21 cellular contexts compared by ENCODE assay signal in genomic region chr5:43608406-43608805, GRCh38. TPM values are rescaled to one million over a fixed set of nuclear protein-coding genes. Genes with fewer than 3 reads are reported as not detected.
DNase-seq lines count a peak whose midpoint lies in the region; ATAC-seq and TF ChIP-seq lines count a peak whose summit lies in the region.
"Had no signal": no experiment of that assay in that cellular context is flagged by ENCODE, and none has a peak within 500 bp of the region (broad histone marks: within the 10 kb centered on the region; RNA-seq: fewer than 3 reads in every experiment).

No MANE protein-coding gene starts in this region.

- DNase-seq in cardiac muscle cell (ENCODE audit: low read depth in 1 of 2, low spot score in 1 of 2) (no peak), left ventricle myocardium superior (no peak), kidney tubule cell (ENCODE audit: low spot score) (peak; percentile 13), DMS153 treated with DMSO at 0.1 percent for 48 hours (lab: John Stamatoyannopoulos, UW; ENCODE audit: unreplicated experiment) (no peak), endothelial cell (ENCODE audit: low spot score) (no peak), trophoblast cell (no peak)
- DNase-seq: BE2C, DMS79, H9, KG1, NCI-H1105, NCI-H146, NCI-H2029, NCI-H2171, NCI-H524 treated with DMSO at 0.1 percent for 48 hours had no signal

- H2AK5ac ChIP-seq in trophoblast cell (ENCODE audit: low read length): no peak overlapping the region

- H3K4me1 Mint-ChIP-seq in endothelial cell (ENCODE audit: unreplicated experiment): peaks cover 7% of the 10 kb centered on the region

- H3K23ac ChIP-seq in trophoblast cell (ENCODE audit: low read length): no peak overlapping the region

- H4K12ac ChIP-seq in trophoblast cell (ENCODE audit: low read depth, low read length): no peak overlapping the region

- no peak overlapping the region for H3K4me3 ChIP-seq in cardiac muscle cell
- no peak overlapping the region for H3K4me3 ChIP-seq in Loucy (ENCODE audit: low read length, poor library complexity, severe bottlenecking)
- no peak overlapping the region for H3K4me3 ChIP-seq in trophoblast cell (ENCODE audit: low read depth, low read length)
- H3K4me3 ChIP-seq: A549, SJSA1 had no signal

- H3K9ac ChIP-seq in Loucy (ENCODE audit: low read depth, low read length, poor library complexity, severe bottlenecking) (no peak overlapping the region), trophoblast cell (ENCODE audit: low read length) (no peak overlapping the region)

- no peak overlapping the region for H3K18ac ChIP-seq in trophoblast cell (ENCODE audit: low read length)

- TF ChIP-seq CTCF in cardiac muscle cell (IDR thresholded peaks at IDR 0.05; ENCODE audit: low read depth, low read length): no peak
- TF ChIP-seq CTCF in Loucy (conservative IDR thresholded peaks at IDR 0.05; ENCODE audit: low read length): no peak
- no peak for TF ChIP-seq CTCF in endothelial cell (IDR thresholded peaks at IDR 0.05; ENCODE audit: unreplicated experiment)

- H3K9me3 Mint-ChIP-seq in endothelial cell (ENCODE audit: unreplicated experiment): no peaks in the 10 kb centered on the region

- H3K4me1 ChIP-seq in cardiac muscle cell (ENCODE audit: low read depth): peaks cover 4% of the 10 kb centered on the region
- peaks cover 43% of the 10 kb centered on the region for H3K4me1 ChIP-seq in Loucy (ENCODE audit: insufficient read depth, low read length, poor library complexity, severe bottlenecking)
- H3K4me1 ChIP-seq in trophoblast cell (ENCODE audit: control insufficient read depth in 1 of 2, insufficient read depth in 2 of 2, low read length in 2 of 2): peaks cover 3 to 6% of the 10 kb centered on the region in 2 experiments
- H3K4me1 ChIP-seq: A549, BE2C had no signal

- H3K79me2 ChIP-seq in Loucy (ENCODE audit: insufficient read depth, low read length) (peaks cover 92% of the 10 kb centered on the region), trophoblast cell (ENCODE audit: control insufficient read depth, insufficient read depth, low read length, poor library complexity) (peaks cover 2% of the 10 kb centered on the region)

- WGBS in trophoblast cell (ENCODE audit: extremely low coverage, insufficient coverage, insufficient read length): no CpG with 5 or more reads among the region's 1 CpG

- peaks cover 5% of the 10 kb centered on the region for H3K27me3 Mint-ChIP-seq in endothelial cell (ENCODE audit: unreplicated experiment)

- intact Hi-C loops in left ventricle myocardium superior (cut with micrococcal nuclease): no loop called here

- H3F3A ChIP-seq in Loucy (ENCODE audit: low read depth): no peaks in the 10 kb centered on the region

- no peak overlapping the region for H2AFZ ChIP-seq in Loucy (ENCODE audit: low read length)
- H2AFZ ChIP-seq in trophoblast cell (ENCODE audit: insufficient read depth, low read length, poor library complexity): no peak overlapping the region

- H3K4me2 ChIP-seq in Loucy (ENCODE audit: low read depth, low read length, poor library complexity, severe bottlenecking) (peak overlapping the region; percentile 4), trophoblast cell (ENCODE audit: low read length) (no peak overlapping the region)
- H3K4me2 ChIP-seq: A549 had no signal

- no peak for ATAC-seq in left ventricle myocardium superior
- ATAC-seq: A549, HepG2, Right ventricle myocardium inferior had no signal

- H3K27ac ChIP-seq in cardiac muscle cell (peak overlapping the region; percentile 2), trophoblast cell (ENCODE audit: low read depth, low read length) (no peak overlapping the region)
- H3K27ac ChIP-seq: A549, HL-60, SJSA1 had no signal

- no peaks in the 10 kb centered on the region for H3K9me2 ChIP-seq in Loucy (replicated peaks; ENCODE audit: low read depth, low read length)

- H3K4me3 Mint-ChIP-seq in endothelial cell (ENCODE audit: unreplicated experiment): no peak overlapping the region
- H3K4me3 Mint-ChIP-seq: H9 had no signal

- no peak overlapping the region for H3K4ac ChIP-seq in trophoblast cell (ENCODE audit: low read depth, low read length)

- peaks cover 27% of the 10 kb centered on the region for H4K20me1 ChIP-seq in Loucy (ENCODE audit: insufficient read depth, low read length, poor library complexity, severe bottlenecking)

- H4K91ac ChIP-seq in trophoblast cell (ENCODE audit: low read depth, low read length): no peak overlapping the region

- H2BK120ac ChIP-seq in trophoblast cell (ENCODE audit: insufficient read depth, low read length, poor library complexity): no peak overlapping the region

- H3K36me3 ChIP-seq in cardiac muscle cell (peaks cover 33% of the 10 kb centered on the region), Loucy (ENCODE audit: insufficient read depth, low read length) (peaks cover 32% of the 10 kb centered on the region; the same call in 1 of the 2 replicates), trophoblast cell (ENCODE audit: control insufficient read depth in 1 of 2, insufficient read depth in 2 of 2, low read length in 2 of 2) (peaks cover 0 to 2% of the 10 kb centered on the region in 2 experiments)

- H3K27ac Mint-ChIP-seq in endothelial cell (ENCODE audit: unreplicated experiment): no peak overlapping the region

- H3K27me3 ChIP-seq in cardiac muscle cell: no peaks in the 10 kb centered on the region
- no peaks in the 10 kb centered on the region for H3K27me3 ChIP-seq in Loucy (ENCODE audit: insufficient read depth, low read length, poor library complexity, severe bottlenecking)
- H3K27me3 ChIP-seq in trophoblast cell (ENCODE audit: insufficient read depth, low read length): no peaks in the 10 kb centered on the region
- H3K27me3 ChIP-seq: BE2C, SJSA1 had no signal

- no peak overlapping the region for H4K8ac ChIP-seq in trophoblast cell (ENCODE audit: low read depth, low read length)

- no peaks in the 10 kb centered on the region for H3K9me3 ChIP-seq in cardiac muscle cell (ENCODE audit: low read depth)
- H3K9me3 ChIP-seq in Loucy (ENCODE audit: insufficient read depth, low read depth, low read length): no peaks in the 10 kb centered on the region
- no peaks in the 10 kb centered on the region for H3K9me3 ChIP-seq in trophoblast cell (ENCODE audit: insufficient read depth, low read depth, low read length)
- H3K9me3 ChIP-seq: A549, BE2C, SJSA1 had no signal

- peaks cover 3% of the 10 kb centered on the region for H3K79me1 ChIP-seq in trophoblast cell (ENCODE audit: low read length)

- H2BK12ac ChIP-seq in trophoblast cell (ENCODE audit: low read length): no peak overlapping the region

- no peak overlapping the region for H3K14ac ChIP-seq in trophoblast cell (ENCODE audit: low read length)

- H2BK5ac ChIP-seq in trophoblast cell (ENCODE audit: low read depth, low read length, poor library complexity): no peak overlapping the region

- no peaks in the 10 kb centered on the region for H3K36me3 Mint-ChIP-seq in endothelial cell (ENCODE audit: low read depth, unreplicated experiment)

RNA-seq across cellular contexts. Expression of gene NNT, which starts 5.4 kb away (rescaled TPM):
- 97.6 and 123 TPM in 2 replicates for total RNA-seq in cardiac muscle cell
- 103 and 142 TPM in 2 replicates for polyA plus RNA-seq in cardiac muscle cell
- 554 TPM for total RNA-seq in left ventricle myocardium superior
- 21.7 TPM for total RNA-seq in endothelial cell (ENCODE audit: unreplicated experiment)
- polyA plus RNA-seq in trophoblast cell (2013): 20.1 and 20.7 TPM in 2 replicates

RNA-seq across cellular contexts. Expression of gene PAIP1, which starts 51.5 kb away (rescaled TPM):
- 140 and 151 TPM in 2 replicates for total RNA-seq in cardiac muscle cell
- 298 and 341 TPM in 2 replicates for polyA plus RNA-seq in cardiac muscle cell
- 124 TPM for total RNA-seq in left ventricle myocardium superior
- total RNA-seq in endothelial cell (ENCODE audit: unreplicated experiment): 92.4 TPM
- polyA plus RNA-seq in trophoblast cell (2013): 122 and 126 TPM in 2 replicates
